In the genomic region with DNA sequence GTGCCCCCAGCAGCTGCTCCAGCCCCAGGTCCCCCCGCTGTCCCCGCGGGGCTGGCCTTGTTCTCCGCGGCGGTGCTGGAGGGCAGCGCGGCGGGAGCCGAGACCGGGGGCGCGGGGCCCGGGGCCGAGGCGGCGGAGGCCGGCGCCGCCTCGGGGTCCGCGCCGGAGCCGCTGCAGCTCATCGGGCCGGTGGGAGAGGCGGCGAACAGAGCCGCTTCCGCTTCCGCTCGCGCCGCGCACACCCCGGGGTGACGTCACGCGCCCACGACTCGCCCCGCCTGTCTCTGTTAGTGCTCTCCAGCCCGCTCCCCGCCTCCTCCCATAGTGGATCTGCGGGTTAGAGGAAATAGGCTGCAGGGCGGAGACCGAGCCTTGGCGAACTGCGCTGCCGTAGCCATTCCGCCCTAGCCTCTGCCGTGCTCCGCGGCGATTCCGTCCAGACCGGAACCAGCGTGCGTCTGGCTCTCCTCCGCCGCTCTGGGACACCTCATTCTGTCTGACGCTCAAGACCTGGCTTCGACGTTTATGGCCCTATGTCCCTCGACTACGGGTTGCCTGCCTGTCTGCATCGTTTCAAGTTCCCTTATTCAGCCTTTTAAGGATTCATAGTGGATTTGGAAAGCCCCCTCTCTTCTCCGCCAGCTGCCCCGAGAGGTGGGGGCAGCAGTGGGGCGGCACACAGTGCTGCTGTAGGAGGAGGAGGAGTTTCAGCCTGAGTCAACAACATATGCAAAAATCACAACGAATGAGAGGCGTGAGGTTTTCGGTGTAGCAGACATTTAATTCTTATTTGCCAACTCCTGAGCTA, we compare ENCODE assay signal across 8 cellular contexts. TPM values are rescaled to one million over a fixed set of nuclear protein-coding genes. Genes with fewer than 3 reads are reported as not detected.
DNase-seq lines count a peak whose midpoint lies in the region; ATAC-seq and TF ChIP-seq lines count a peak whose summit lies in the region.

A gene (minus strand): TSS at position 209 of the 808 bp plus-strand sequence. CDS start 27 bp downstream, at position 182.

- no peak for TF ChIP-seq RAD21 in Ishikawa (IDR thresholded peaks at IDR 0.05; ENCODE audit: low read depth)

- intact Hi-C loops in mucosa of descending colon (cut with DNase I, micrococcal nuclease), result no loop called here

- TF ChIP-seq CTCF in mucosa of descending colon (IDR thresholded peaks at IDR 0.05), result no peak

- no peaks in the 10 kb centered on the region for H3K9me3 ChIP-seq in mucosa of descending colon

- H3K4me1 ChIP-seq in mucosa of descending colon (ENCODE audit: low read depth), result peaks cover 17% of the 10 kb centered on the region

- H3K36me3 ChIP-seq in mucosa of descending colon (ENCODE audit: low read depth), result no peaks in the 10 kb centered on the region

- peak; percentile 96 for DNase-seq in DMS153 (lab: John Stamatoyannopoulos, UW)
- peak; percentile 51 for DNase-seq in OCI-M2 (lab: John Stamatoyannopoulos, UW; ENCODE audit: unreplicated experiment)
- DNase-seq in activated T-cell treated with anti-CD3 and anti-CD28 coated beads for 4 hours, result peak; percentile 93
- peak; percentile 76 for DNase-seq in epidermal melanocyte (ENCODE audit: insufficient read length, low spot score)
- peak; percentile 98 to 99 (median 98) for DNase-seq in mucosa of descending colon
- peak; percentile 80 to 89 for DNase-seq in stimulated activated CD8-positive, alpha-beta memory T cell treated with anti-CD3 and anti-CD28 coated beads, Interleukin-4, amount 100 ng/mL, for 1 hour (ENCODE audit: low read depth in 2 of 2, low spot score in 1 of 2)

- ATAC-seq in GM21576 (IDR thresholded peaks at IDR 0.05; ENCODE audit: unreplicated experiment) (peak; percentile 87), mucosa of descending colon (peak; percentile 94)

- H3K4me3 ChIP-seq in mucosa of descending colon, result peak within 1 kb of the TSS; percentile 83

- peak; percentile 22; the same call in 1 of the 2 replicates for TF ChIP-seq EP300 in Ishikawa (IDR thresholded peaks at IDR 0.05; ENCODE audit: borderline replicate concordance)

TF ChIP-seq in Ishikawa, 13 proteins besides CTCF, POLR2A, EP300 and RAD21:
- peak; percentile 67 for TF ChIP-seq CREB1 (IDR thresholded peaks at IDR 0.05; ENCODE audit: low read depth)
- TF ChIP-seq CEBPB (IDR thresholded peaks at IDR 0.05), result peak; percentile 4; the same call in 1 of the 2 replicates
- TF ChIP-seq ZBTB7A (IDR thresholded peaks at IDR 0.05; ENCODE audit: low read depth), result no peak
- peak; percentile 41; the same call in 1 of the 2 replicates for TF ChIP-seq TEAD4 (IDR thresholded peaks at IDR 0.05)
- TF ChIP-seq TAF1 (IDR thresholded peaks at IDR 0.05; ENCODE audit: low read depth), result peak; percentile 85
- TF ChIP-seq FOXM1 (IDR thresholded peaks at IDR 0.05; ENCODE audit: borderline replicate concordance, low read depth), result no peak
- TF ChIP-seq, protein P1, sequence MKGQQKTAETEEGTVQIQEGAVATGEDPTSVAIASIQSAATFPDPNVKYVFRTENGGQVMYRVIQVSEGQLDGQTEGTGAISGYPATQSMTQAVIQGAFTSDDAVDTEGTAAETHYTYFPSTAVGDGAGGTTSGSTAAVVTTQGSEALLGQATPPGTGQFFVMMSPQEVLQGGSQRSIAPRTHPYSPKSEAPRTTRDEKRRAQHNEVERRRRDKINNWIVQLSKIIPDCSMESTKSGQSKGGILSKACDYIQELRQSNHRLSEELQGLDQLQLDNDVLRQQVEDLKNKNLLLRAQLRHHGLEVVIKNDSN (IDR thresholded peaks at IDR 0.05), result no peak; the same call in none of the 2 replicates
- TF ChIP-seq, protein P2, sequence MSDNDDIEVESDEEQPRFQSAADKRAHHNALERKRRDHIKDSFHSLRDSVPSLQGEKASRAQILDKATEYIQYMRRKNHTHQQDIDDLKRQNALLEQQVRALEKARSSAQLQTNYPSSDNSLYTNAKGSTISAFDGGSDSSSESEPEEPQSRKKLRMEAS (IDR thresholded peaks at IDR 0.05), result peak; percentile 77
- TF ChIP-seq EGR1 (IDR thresholded peaks at IDR 0.05), result peak; percentile 52; the same call in 1 of the 2 replicates
- TF ChIP-seq TCF12 (IDR thresholded peaks at IDR 0.05; ENCODE audit: low read depth), result peak; percentile 41; the same call in 1 of the 2 replicates
- TF ChIP-seq, protein P3, sequence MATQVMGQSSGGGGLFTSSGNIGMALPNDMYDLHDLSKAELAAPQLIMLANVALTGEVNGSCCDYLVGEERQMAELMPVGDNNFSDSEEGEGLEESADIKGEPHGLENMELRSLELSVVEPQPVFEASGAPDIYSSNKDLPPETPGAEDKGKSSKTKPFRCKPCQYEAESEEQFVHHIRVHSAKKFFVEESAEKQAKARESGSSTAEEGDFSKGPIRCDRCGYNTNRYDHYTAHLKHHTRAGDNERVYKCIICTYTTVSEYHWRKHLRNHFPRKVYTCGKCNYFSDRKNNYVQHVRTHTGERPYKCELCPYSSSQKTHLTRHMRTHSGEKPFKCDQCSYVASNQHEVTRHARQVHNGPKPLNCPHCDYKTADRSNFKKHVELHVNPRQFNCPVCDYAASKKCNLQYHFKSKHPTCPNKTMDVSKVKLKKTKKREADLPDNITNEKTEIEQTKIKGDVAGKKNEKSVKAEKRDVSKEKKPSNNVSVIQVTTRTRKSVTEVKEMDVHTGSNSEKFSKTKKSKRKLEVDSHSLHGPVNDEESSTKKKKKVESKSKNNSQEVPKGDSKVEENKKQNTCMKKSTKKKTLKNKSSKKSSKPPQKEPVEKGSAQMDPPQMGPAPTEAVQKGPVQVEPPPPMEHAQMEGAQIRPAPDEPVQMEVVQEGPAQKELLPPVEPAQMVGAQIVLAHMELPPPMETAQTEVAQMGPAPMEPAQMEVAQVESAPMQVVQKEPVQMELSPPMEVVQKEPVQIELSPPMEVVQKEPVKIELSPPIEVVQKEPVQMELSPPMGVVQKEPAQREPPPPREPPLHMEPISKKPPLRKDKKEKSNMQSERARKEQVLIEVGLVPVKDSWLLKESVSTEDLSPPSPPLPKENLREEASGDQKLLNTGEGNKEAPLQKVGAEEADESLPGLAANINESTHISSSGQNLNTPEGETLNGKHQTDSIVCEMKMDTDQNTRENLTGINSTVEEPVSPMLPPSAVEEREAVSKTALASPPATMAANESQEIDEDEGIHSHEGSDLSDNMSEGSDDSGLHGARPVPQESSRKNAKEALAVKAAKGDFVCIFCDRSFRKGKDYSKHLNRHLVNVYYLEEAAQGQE (IDR thresholded peaks at IDR 0.05; ENCODE audit: low read depth), result no peak
- TF ChIP-seq NFIC (IDR thresholded peaks at IDR 0.05), result no peak
- TF ChIP-seq YY1 (IDR thresholded peaks at IDR 0.05; ENCODE audit: low read depth), result peak; percentile 72; the same call in 1 of the 2 replicates

RNA-seq across cellular contexts. Expression of the gene that starts here (rescaled TPM):
- total RNA-seq in mucosa of descending colon, result 100 to 1,000 TPM in 2 of 3 donors, 10 to 100 TPM in 1; 84.0 to 135 (median 115) TPM

Comparison
In these comparisons a context has a peak if more than half of its experiments do, and no peak if none do; other contexts are left out.
1. Peak in every context shown above with its lines: DNase-seq, ATAC-seq and H3K4me3 ChIP-seq.